ENCODE assay signal across 8 cellular contexts in genomic region chr19:2170987-2171348, GRCh38. TPM values are rescaled to one million over a fixed set of nuclear protein-coding genes. Genes with fewer than 3 reads are reported as not detected.
DNase-seq lines count a peak whose midpoint lies in the region; ATAC-seq and TF ChIP-seq lines count a peak whose summit lies in the region.

No MANE protein-coding gene starts in this region.

- H3K27ac Mint-ChIP-seq in CD4-positive, alpha-beta T cell = peak overlapping the region; percentile 65
- peak overlapping the region; percentile 78 for H3K27ac Mint-ChIP-seq in activated naive CD8-positive, alpha-beta T cell treated with anti-CD3 and anti-CD28 coated beads for 36 hours
- H3K27ac Mint-ChIP-seq in natural killer cell = peak overlapping the region; percentile 94 to 98

- CTCF ChIA-PET in CD4-positive, alpha-beta T cell (lab: Charles Lee) = interaction anchor here (0.5 to 4.0 kb wide), 5 partner anchors 9 to 69 kb away, joined by 3 to 20 read pairs (median 3); no protein-coding TSS in a partner anchor
- CTCF ChIA-PET in HEK293 (lab: Yijun Ruan, JAX) = interaction anchor here (1.4 to 2.1 kb wide), 3 partner anchors 13 to 91 kb away, joined by 5 to 7 read pairs (median 6); no protein-coding TSS in a partner anchor

- H3K9me3 Mint-ChIP-seq in CD4-positive, alpha-beta T cell = no peaks in the 10 kb centered on the region
- H3K9me3 Mint-ChIP-seq in activated naive CD8-positive, alpha-beta T cell treated with anti-CD3 and anti-CD28 coated beads for 36 hours = no peaks in the 10 kb centered on the region
- no peaks in the 10 kb centered on the region for H3K9me3 Mint-ChIP-seq in natural killer cell

- H3K27ac ChIP-seq in CD4-positive, alpha-beta T cell (ENCODE audit: low read depth, low read length) = no peak overlapping the region
- peak overlapping the region; percentile 20; the same call in 1 of the 2 replicates for H3K27ac ChIP-seq in HEK293 (ENCODE audit: extremely low read depth, low read depth, low read length)

- no peaks in the 10 kb centered on the region; a peak in 1 of 3 replicates for H3K36me3 ChIP-seq in HEK293 (ENCODE audit: control insufficient read depth in 2 of 2, insufficient read depth in 1 of 2, low read length in 2 of 2)

- no peaks in the 10 kb centered on the region for H3K9me3 ChIP-seq in CD4-positive, alpha-beta T cell (ENCODE audit: control insufficient read depth, low read length)
- H3K9me3 ChIP-seq in HEK293 (ENCODE audit: control insufficient read depth, insufficient read depth, low read depth, low read length) = no peaks in the 10 kb centered on the region

- H3K4me1 ChIP-seq in HEK293 (ENCODE audit: control insufficient read depth, insufficient read depth, low read length) = peaks cover 28% of the 10 kb centered on the region

- no peak for TF ChIP-seq CTCF in CD4-positive, alpha-beta T cell (IDR thresholded peaks at IDR 0.05)
- TF ChIP-seq CTCF in HEK293 (tag by site-specific recombination; IDR thresholded peaks at IDR 0.05) (no peak), natural killer cell (IDR thresholded peaks at IDR 0.05) (no peak)

- H3K27me3 ChIP-seq in CD4-positive, alpha-beta T cell (ENCODE audit: control insufficient read depth, insufficient read depth, low read length) = no peaks in the 10 kb centered on the region

- intact Hi-C loops in CD4-positive, alpha-beta T cell (cut with DNase I, micrococcal nuclease) = loop anchor here in 1 of 2 experiments (1.0 kb wide), 1 partner anchor 15 kb away; no protein-coding TSS in a partner anchor
- intact Hi-C loops in natural killer cell (cut with micrococcal nuclease) = no loop called here

- H3K4me3 Mint-ChIP-seq in CD4-positive, alpha-beta T cell = peak overlapping the region; percentile 54
- peak overlapping the region; percentile 66 for H3K4me3 Mint-ChIP-seq in activated naive CD8-positive, alpha-beta T cell treated with anti-CD3 and anti-CD28 coated beads for 36 hours
- H3K4me3 Mint-ChIP-seq in natural killer cell = no peak overlapping the region

- no peak for DNase-seq in CD4-positive, alpha-beta T cell
- DNase-seq in activated naive CD8-positive, alpha-beta T cell treated with anti-CD3 and anti-CD28 coated beads for 36 hours = no peak
- DNase-seq in natural killer cell = no peak
- DNase-seq in AG08395 (ENCODE audit: low spot score) = no peak
- DNase-seq in DMS 273 (lab: John Stamatoyannopoulos, UW; ENCODE audit: unreplicated experiment) = no peak
- no peak for DNase-seq in Kasumi-1 (lab: John Stamatoyannopoulos, UW)
- DNase-seq in cerebellum (ENCODE audit: low spot score) = no peak

- peaks cover 42% of the 10 kb centered on the region for H3K4me1 Mint-ChIP-seq in CD4-positive, alpha-beta T cell (ENCODE audit: low read depth)
- peaks cover 60% of the 10 kb centered on the region for H3K4me1 Mint-ChIP-seq in activated naive CD8-positive, alpha-beta T cell treated with anti-CD3 and anti-CD28 coated beads for 36 hours
- H3K4me1 Mint-ChIP-seq in natural killer cell = peaks cover 43 to 50% of the 10 kb centered on the region in 2 donors

- POLR2A ChIA-PET in CD4-positive, alpha-beta T cell (lab: Charles Lee) = no interaction called here
- POLR2A ChIA-PET in HEK293 (lab: Yijun Ruan, JAX) = interaction anchor here (1.0 to 1.7 kb wide), 2 partner anchors 25 to 305 kb away, joined by 3 read pairs; partner anchors contain the start of gene GADD45B

- H3K27me3 Mint-ChIP-seq in CD4-positive, alpha-beta T cell = no peaks in the 10 kb centered on the region
- no peaks in the 10 kb centered on the region for H3K27me3 Mint-ChIP-seq in activated naive CD8-positive, alpha-beta T cell treated with anti-CD3 and anti-CD28 coated beads for 36 hours
- H3K27me3 Mint-ChIP-seq in natural killer cell (ENCODE audit: low read depth in 2 of 2) = no peaks in the 10 kb centered on the region

- ATAC-seq in CD4-positive, alpha-beta T cell (ENCODE audit: poor library complexity) = peak; percentile 14
- no peak for ATAC-seq in natural killer cell

- no peak overlapping the region for H3K4me3 ChIP-seq in HEK293 (ENCODE audit: low read depth, low read length)

- peaks cover 6% of the 10 kb centered on the region for H3K36me3 Mint-ChIP-seq in CD4-positive, alpha-beta T cell (ENCODE audit: low read depth)
- peaks cover 22% of the 10 kb centered on the region for H3K36me3 Mint-ChIP-seq in activated naive CD8-positive, alpha-beta T cell treated with anti-CD3 and anti-CD28 coated beads for 36 hours
- H3K36me3 Mint-ChIP-seq in natural killer cell = no peaks in the 10 kb centered on the region

TF ChIP-seq in HEK293, 187 proteins besides CTCF, POLR2A, EP300 and RAD21:
- TF ChIP-seq ZBTB17 (tag by site-specific recombination; IDR thresholded peaks at IDR 0.05) (0 out of 2 replicates have a peak, but pooled peaks have one; percentile 6), ATF2 (tag by site-specific recombination; IDR thresholded peaks at IDR 0.05; ENCODE audit: low read depth) (no peak), ZNF626 (tag by site-specific recombination; IDR thresholded peaks at IDR 0.05) (no peak), ZNF121 (tag by site-specific recombination; IDR thresholded peaks at IDR 0.05) (peak; percentile 92), PRDM1 (tag by site-specific recombination; IDR thresholded peaks at IDR 0.05) (no peak), ZNF501 (tag by site-specific recombination; IDR thresholded peaks at IDR 0.05) (no peak), ZNF112 (tag by site-specific recombination; IDR thresholded peaks at IDR 0.05) (no peak), ZNF169 (tag by site-specific recombination; IDR thresholded peaks at IDR 0.05) (no peak), KLF8 (tag by site-specific recombination; IDR thresholded peaks at IDR 0.05) (no peak)

RNA-seq across cellular contexts. Expression of gene DOT1L, which starts 7.2 kb away (rescaled TPM):
- total RNA-seq in CD4-positive, alpha-beta T cell = 10 to 100 TPM; 20.9 to 24.8 TPM
- total RNA-seq in activated naive CD8-positive, alpha-beta T cell treated with anti-CD3 and anti-CD28 coated beads for 36 hours = 10 to 100 TPM; 71.8 to 75.1 TPM
- total RNA-seq in natural killer cell (10 to 100 TPM; 42.5 to 62.1 (median 54.3) TPM), cerebellum (12.0 TPM)

RNA-seq across cellular contexts. Expression of gene AP3D1, which starts 19.6 kb away (rescaled TPM):
- total RNA-seq in CD4-positive, alpha-beta T cell = 10 to 100 TPM; 41.8 to 41.9 TPM
- total RNA-seq in activated naive CD8-positive, alpha-beta T cell treated with anti-CD3 and anti-CD28 coated beads for 36 hours = 10 to 100 TPM; 92.0 to 96.0 TPM
- total RNA-seq in natural killer cell (10 to 100 TPM; 74.6 to 93.1 (median 87.5) TPM), cerebellum (56.6 TPM)
